Comparison of ENCODE assay signal across 21 cellular contexts in genomic region chr4:40957281-40957680, GRCh38.
"Had no signal": no experiment of that assay in that cellular context is flagged by ENCODE, and none has a peak within 500 bp of the region (broad histone marks: within the 10 kb centered on the region; RNA-seq: fewer than 3 reads in every experiment).

No MANE protein-coding gene starts in this region.

- H3K4me3 Mint-ChIP-seq: endodermal cell; memory B cell; naive B cell; natural killer cell treated with Interleukin-12 subunit alpha and Interleukin-12 subunit beta and Interleukin-15 and Interleukin-18, amount 100 ng/mL, for 72 hours; neural crest cell; stimulated activated naive CD8-positive, alpha-beta T cell treated with anti-CD3 and anti-CD28 coated beads, Interleukin-15, amount 100 ng/mL, for 72 hours; type B pancreatic cell had no signal

- H3K4me1 Mint-ChIP-seq: stimulated activated naive CD8-positive, alpha-beta T cell treated with anti-CD3 and anti-CD28 coated beads, Interleukin-15, amount 100 ng/mL, for 72 hours had no signal

- H3K27ac Mint-ChIP-seq: endodermal cell; memory B cell; naive B cell; natural killer cell treated with Interleukin-12 subunit alpha and Interleukin-12 subunit beta and Interleukin-15 and Interleukin-18, amount 100 ng/mL, for 72 hours; progenitor cell of endocrine pancreas; stimulated activated naive CD8-positive, alpha-beta T cell treated with anti-CD3 and anti-CD28 coated beads, Interleukin-15, amount 100 ng/mL, for 72 hours; type B pancreatic cell had no signal

- DNase-seq: cerebellar nuclear complex; dorsolateral prefrontal cortex; effector CD4-positive, alpha-beta T cell; endodermal cell; naive B cell; right lobe of liver; small intestine; stimulated activated CD4-positive, alpha-beta T cell treated with anti-CD3 and anti-CD28 coated beads, Interleukin-15, amount 100 ng/mL, for 24 hours; stimulated activated CD4-positive, alpha-beta T cell treated with anti-CD3 and anti-CD28 coated beads, Interleukin-4, amount 100 ng/mL, for 1 hour; stimulated activated CD8-positive, alpha-beta memory T cell treated with anti-CD3 and anti-CD28 coated beads, Interleukin-4, amount 100 ng/mL, for 48 hours; stimulated activated naive CD4-positive, alpha-beta T cell; stimulated activated naive CD8-positive, alpha-beta T cell treated with anti-CD3 and anti-CD28 coated beads, Interleukin-15, amount 100 ng/mL, for 72 hours; thyroid gland had no signal

- H3K4me3 ChIP-seq: dorsolateral prefrontal cortex, lung, right lobe of liver, suprapubic skin, thyroid gland had no signal

- H3K9me3 Mint-ChIP-seq: memory B cell; natural killer cell treated with Interleukin-12 subunit alpha and Interleukin-12 subunit beta and Interleukin-15 and Interleukin-18, amount 100 ng/mL, for 72 hours; stimulated activated naive CD8-positive, alpha-beta T cell treated with anti-CD3 and anti-CD28 coated beads, Interleukin-15, amount 100 ng/mL, for 72 hours; type B pancreatic cell had no signal

- ATAC-seq: esophagus mucosa; natural killer cell treated with Interleukin-12 subunit alpha and Interleukin-12 subunit beta and Interleukin-15 and Interleukin-18, amount 100 ng/mL, for 72 hours; right lobe of liver; stimulated activated naive CD8-positive, alpha-beta T cell treated with anti-CD3 and anti-CD28 coated beads, Interleukin-15, amount 100 ng/mL, for 72 hours had no signal

- H3K36me3 Mint-ChIP-seq: memory B cell; naive B cell; natural killer cell treated with Interleukin-12 subunit alpha and Interleukin-12 subunit beta and Interleukin-15 and Interleukin-18, amount 100 ng/mL, for 72 hours; type B pancreatic cell had no signal

- H3K27me3 Mint-ChIP-seq: progenitor cell of endocrine pancreas; stimulated activated naive CD8-positive, alpha-beta T cell treated with anti-CD3 and anti-CD28 coated beads, Interleukin-15, amount 100 ng/mL, for 72 hours; type B pancreatic cell had no signal
